ENCODE assay signal across 9 cellular contexts in the genomic region with DNA sequence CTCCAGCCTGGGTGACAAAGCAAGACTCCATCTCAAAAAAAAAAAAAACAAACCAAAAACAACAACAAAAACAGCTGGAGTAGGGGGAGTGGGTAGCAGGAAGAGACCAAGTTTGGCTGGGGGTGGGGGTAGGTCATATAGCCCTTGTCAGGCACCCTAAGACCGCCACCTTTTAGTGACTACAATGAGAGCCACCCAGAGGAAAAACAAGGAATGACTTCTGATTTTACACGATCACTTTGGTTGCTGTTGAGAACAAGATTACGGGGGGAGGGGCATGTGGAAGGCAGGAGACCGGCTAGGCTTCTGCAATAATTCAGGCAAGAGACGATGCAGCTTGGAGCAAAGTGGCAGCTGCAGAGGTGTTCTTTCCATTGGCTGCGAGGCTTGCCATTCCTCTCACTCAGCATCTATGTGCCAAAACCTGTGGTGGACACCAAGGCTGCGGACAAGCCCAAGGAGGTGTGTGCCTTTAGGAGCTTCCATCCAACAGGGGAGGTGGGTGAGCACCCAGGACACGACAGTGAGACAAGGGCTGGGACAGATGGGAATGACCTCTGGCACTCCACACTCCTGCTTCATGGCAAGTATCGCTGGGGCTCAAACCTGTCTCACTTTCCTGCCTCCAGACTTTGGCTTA. TPM values are rescaled to one million over a fixed set of nuclear protein-coding genes. Genes with fewer than 3 reads are reported as not detected.
A peak's percentile ranks its signal among the peaks of the same experiment; 100 is the strongest.
DNase-seq lines count a peak whose midpoint lies in the region; ATAC-seq and TF ChIP-seq lines count a peak whose summit lies in the region.
"Had no signal": no experiment of that assay in that cellular context is flagged by ENCODE, and none has a peak within 500 bp of the region (broad histone marks: within the 10 kb centered on the region; RNA-seq: fewer than 3 reads in every experiment).

No MANE protein-coding gene starts in this region.

- H3K27me3 Mint-ChIP-seq in GM23338 (ENCODE audit: insufficient read depth, low read depth, poor library complexity): peaks cover 34% of the 10 kb centered on the region

- H3K4me1 Mint-ChIP-seq in GM23338: peaks cover 61% of the 10 kb centered on the region

- peak overlapping the region; percentile 77; the same call in 1 of the 2 replicates for H3K4me3 ChIP-seq in GM23338
- no peak overlapping the region for H3K4me3 ChIP-seq in fibroblast of mammary gland (ENCODE audit: control insufficient read depth, low read depth, low read length)
- H3K4me3 ChIP-seq in MG63: no peak overlapping the region; the same call in 1 of the 2 replicates

- no peaks in the 10 kb centered on the region for H3K9me3 Mint-ChIP-seq in GM23338

- peaks cover 39% of the 10 kb centered on the region for H3F3A ChIP-seq in GM23338 (replicated peaks; ENCODE audit: low read depth)

- H2AFZ ChIP-seq in GM23338: no peak overlapping the region

- H3K9me2 ChIP-seq in GM23338 (ENCODE audit: insufficient read depth): no peaks in the 10 kb centered on the region

- peaks cover 35% of the 10 kb centered on the region for H3K36me3 Mint-ChIP-seq in GM23338 (ENCODE audit: low read depth)

- H3K27ac Mint-ChIP-seq in GM23338: no peak overlapping the region

- peaks cover 21% of the 10 kb centered on the region for H3K79me2 ChIP-seq in GM23338 (replicated peaks; ENCODE audit: insufficient read depth)

- peak overlapping the region; percentile 89 for H3K4me3 Mint-ChIP-seq in GM23338

- peak overlapping the region; percentile 96 for H3K4me2 ChIP-seq in GM23338

- ATAC-seq in GM23338: no peak
- no peak for ATAC-seq in HG03457 (IDR thresholded peaks at IDR 0.05; ENCODE audit: unreplicated experiment)

- peaks cover 32% of the 10 kb centered on the region for H4K20me1 ChIP-seq in GM23338 (replicated peaks; ENCODE audit: insufficient read depth)

- H3K36me3 ChIP-seq in GM23338 (ENCODE audit: insufficient read depth) (peaks cover 10% of the 10 kb centered on the region), MG63 (peaks cover 37% of the 10 kb centered on the region)

- peaks cover 47% of the 10 kb centered on the region for H3K4me1 ChIP-seq in GM23338 (ENCODE audit: insufficient read depth)

- H3K27ac ChIP-seq in GM23338 (ENCODE audit: low read depth): 0 out of 2 replicates have a peak overlapping the region, but pooled peaks have one; percentile 50

- DNase-seq in AG08396 (ENCODE audit: low spot score): peak; percentile 59
- peak; percentile 89 for DNase-seq in GM23338 (ENCODE audit: low spot score)
- DNase-seq in SK-N-DZ (ENCODE audit: low spot score): peak; percentile 71
- peak; percentile 56 for DNase-seq in fibroblast of mammary gland (ENCODE audit: low read depth)
- peak; percentile 20 for DNase-seq in stromal cell of bone marrow (ENCODE audit: low read depth)
- DNase-seq in MG63: no peak
- DNase-seq in 8988T: no peak

- TF ChIP-seq CTCF in GM23338 (conservative IDR thresholded peaks at IDR 0.05; ENCODE audit: low read depth in 2 of 2) (peak; percentile 26 to 31; a peak in 2 of 4 replicates), fibroblast of mammary gland (conservative IDR thresholded peaks at IDR 0.05; ENCODE audit: control insufficient read depth, insufficient read depth, low read depth, low read length) (peak; percentile 32)

- H3K9me3 ChIP-seq in MG63: no peaks in the 10 kb centered on the region

- H3K27me3 ChIP-seq in GM23338 (ENCODE audit: insufficient read depth): no peaks in the 10 kb centered on the region
- H3K27me3 ChIP-seq in MG63: no peaks in the 10 kb centered on the region

TF ChIP-seq in GM23338, 12 proteins besides CTCF, POLR2A, EP300 and RAD21:
- TF ChIP-seq STAT1 (IDR thresholded peaks at IDR 0.05; ENCODE audit: unreplicated experiment) (no peak), JUNB (IDR thresholded peaks at IDR 0.05; ENCODE audit: unreplicated experiment) (no peak), CREB1 (CRISPR knock-in tag; IDR thresholded peaks at IDR 0.05; ENCODE audit: low read depth) (no peak), ETS1 (IDR thresholded peaks at IDR 0.05) (no peak), NANOG (IDR thresholded peaks at IDR 0.05; ENCODE audit: borderline replicate concordance) (no peak)

RNA-seq across cellular contexts. Expression of gene RPS19BP1, which starts 1.7 kb away (rescaled TPM):
- total RNA-seq in GM23338 (2014; rRNA removed; shearing (Covaris generic)): 153 and 169 TPM in 2 replicates
- polyA plus RNA-seq in GM23338 (2016; fragmentation: Nextera tagmentation; extraction: Ambion mirVana): 215 and 216 TPM in 2 replicates
- 151 and 169 TPM in 2 replicates for polyA plus RNA-seq in SK-N-DZ (2014; cell fraction: cytosol; rRNA removed)
- 143 and 168 TPM in 2 replicates for polyA plus RNA-seq in SK-N-DZ (2014; cell fraction: nucleus; rRNA removed)
- 138 and 161 TPM in 2 replicates for total RNA-seq in MG63 (2014; rRNA removed; shearing (Covaris generic); ENCODE audit: low replicate concordance)

RNA-seq across cellular contexts. Expression of gene ATF4, which starts 10.4 kb away (rescaled TPM):
- total RNA-seq in GM23338 (2014; rRNA removed; shearing (Covaris generic)): 366 and 446 TPM in 2 replicates
- 553 and 628 TPM in 2 replicates for polyA plus RNA-seq in GM23338 (2016; fragmentation: Nextera tagmentation; extraction: Ambion mirVana)
- 496 and 507 TPM in 2 replicates for polyA plus RNA-seq in SK-N-DZ (2014; cell fraction: cytosol; rRNA removed)
- polyA plus RNA-seq in SK-N-DZ (2014; cell fraction: nucleus; rRNA removed): 518 and 549 TPM in 2 replicates
- total RNA-seq in MG63 (2014; rRNA removed; shearing (Covaris generic); ENCODE audit: low replicate concordance): 345 and 436 TPM in 2 replicates

RNA-seq across cellular contexts. Expression of gene MIEF1, which starts 28.7 kb away (rescaled TPM):
- total RNA-seq in GM23338 (2014; rRNA removed; shearing (Covaris generic)): 30.0 and 40.1 TPM in 2 replicates
- polyA plus RNA-seq in GM23338 (2016; fragmentation: Nextera tagmentation; extraction: Ambion mirVana): 12.2 and 13.2 TPM in 2 replicates
- polyA plus RNA-seq in SK-N-DZ (2014; cell fraction: cytosol; rRNA removed): 30.9 and 38.7 TPM in 2 replicates
- 13.4 and 15.8 TPM in 2 replicates for polyA plus RNA-seq in SK-N-DZ (2014; cell fraction: nucleus; rRNA removed)
- 32.3 and 32.7 TPM in 2 replicates for total RNA-seq in MG63 (2014; rRNA removed; shearing (Covaris generic); ENCODE audit: low replicate concordance)

RNA-seq across cellular contexts. Expression of gene CACNA1I, which starts 39.7 kb away (rescaled TPM):
- 1.7 and 2.4 TPM in 2 replicates for total RNA-seq in GM23338 (2014; rRNA removed; shearing (Covaris generic))
- polyA plus RNA-seq in GM23338 (2016; fragmentation: Nextera tagmentation; extraction: Ambion mirVana): 0.42 and 0.47 TPM in 2 replicates
- polyA plus RNA-seq in SK-N-DZ (2014; cell fraction: cytosol; rRNA removed): not detected in 2 replicates
- not detected in 2 replicates for polyA plus RNA-seq in SK-N-DZ (2014; cell fraction: nucleus; rRNA removed)
- total RNA-seq in MG63 (2014; rRNA removed; shearing (Covaris generic); ENCODE audit: low replicate concordance): not detected in 2 replicates
- total RNA-seq: kidney epithelial cell had no signal

Comparison
In these comparisons a context has a peak if more than half of its experiments do, and no peak if none do; other contexts are left out.
1. DNase-seq: peak in AG08396 (single experiment), GM23338 (single experiment), SK-N-DZ (single experiment), fibroblast of mammary gland (single experiment) and stromal cell of bone marrow (single experiment); none in MG63 (single experiment) and 8988T (single experiment).